1 cellular context compared by ENCODE assay signal in the genomic region with DNA sequence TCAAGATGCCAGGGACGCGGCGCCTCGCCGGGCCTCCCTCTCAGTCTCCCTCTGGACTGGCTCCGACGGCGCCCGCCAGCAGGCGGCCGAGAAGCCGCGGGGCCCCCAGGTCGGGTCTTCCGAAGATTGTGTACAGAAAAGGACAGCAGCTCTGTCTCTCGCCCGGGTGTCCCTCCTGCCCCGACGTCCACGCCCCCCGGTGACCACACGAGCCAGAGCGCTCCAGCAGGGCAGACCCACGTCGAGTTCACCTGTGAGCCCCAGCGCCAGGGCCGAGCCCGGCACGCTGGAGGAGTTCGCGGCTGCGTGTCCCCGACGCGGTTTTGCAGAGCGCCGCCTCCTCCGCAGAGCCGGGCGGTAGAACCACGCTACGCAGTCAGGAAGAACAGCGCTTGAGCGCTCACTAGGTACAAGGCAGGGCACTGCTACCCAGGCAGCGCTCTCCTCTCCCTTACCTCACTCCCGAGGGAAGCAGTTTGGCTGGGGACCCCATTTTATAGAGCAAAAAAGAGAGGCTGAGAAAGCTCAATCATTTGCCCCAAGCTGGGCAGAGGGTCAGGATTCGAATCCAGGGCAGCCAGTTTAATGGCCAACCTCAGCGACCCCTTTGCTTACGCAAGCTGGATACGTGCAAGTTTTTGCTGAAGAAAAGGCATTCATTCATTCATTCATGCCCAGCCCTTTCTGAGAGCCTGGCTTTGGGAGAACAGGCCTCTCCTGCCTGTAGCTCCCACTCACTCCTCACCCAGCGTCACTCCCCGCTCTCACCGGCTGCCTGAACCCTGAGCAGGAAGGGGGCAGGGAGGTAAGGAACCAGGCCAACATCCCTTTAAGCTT.
TF ChIP-seq lines count a peak whose summit lies in the region.

No MANE protein-coding gene starts in this region.

TF ChIP-seq in endothelial cell of umbilical vein, 7 proteins besides CTCF, POLR2A, EP300 and RAD21:
- TF ChIP-seq GATA2 (IDR thresholded peaks at IDR 0.05; ENCODE audit: insufficient read depth, insufficient read length, low read depth, low read length) (no peak), JUN (IDR thresholded peaks at IDR 0.05; ENCODE audit: borderline replicate concordance, insufficient read depth, insufficient read length, low read depth) (no peak), EZH2 (IDR thresholded peaks at IDR 0.05; ENCODE audit: borderline replicate concordance, low read depth, low read length, severe bottlenecking) (no peak), MYC (IDR thresholded peaks at IDR 0.05; ENCODE audit: low read depth, low read length) (no peak), POLR2AphosphoS5 (IDR thresholded peaks at IDR 0.05; ENCODE audit: insufficient read depth, low read depth, low read length) (no peak), FOS (IDR thresholded peaks at IDR 0.05; ENCODE audit: borderline replicate concordance, insufficient read depth, low read length) (no peak)
- TF ChIP-seq, protein P1, sequence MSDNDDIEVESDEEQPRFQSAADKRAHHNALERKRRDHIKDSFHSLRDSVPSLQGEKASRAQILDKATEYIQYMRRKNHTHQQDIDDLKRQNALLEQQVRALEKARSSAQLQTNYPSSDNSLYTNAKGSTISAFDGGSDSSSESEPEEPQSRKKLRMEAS (IDR thresholded peaks at IDR 0.05; ENCODE audit: insufficient read depth, insufficient read length), result no peak
TF ChIP-seq in endothelial cell of umbilical vein: peak in this region for 0.
